In the genomic region with DNA sequence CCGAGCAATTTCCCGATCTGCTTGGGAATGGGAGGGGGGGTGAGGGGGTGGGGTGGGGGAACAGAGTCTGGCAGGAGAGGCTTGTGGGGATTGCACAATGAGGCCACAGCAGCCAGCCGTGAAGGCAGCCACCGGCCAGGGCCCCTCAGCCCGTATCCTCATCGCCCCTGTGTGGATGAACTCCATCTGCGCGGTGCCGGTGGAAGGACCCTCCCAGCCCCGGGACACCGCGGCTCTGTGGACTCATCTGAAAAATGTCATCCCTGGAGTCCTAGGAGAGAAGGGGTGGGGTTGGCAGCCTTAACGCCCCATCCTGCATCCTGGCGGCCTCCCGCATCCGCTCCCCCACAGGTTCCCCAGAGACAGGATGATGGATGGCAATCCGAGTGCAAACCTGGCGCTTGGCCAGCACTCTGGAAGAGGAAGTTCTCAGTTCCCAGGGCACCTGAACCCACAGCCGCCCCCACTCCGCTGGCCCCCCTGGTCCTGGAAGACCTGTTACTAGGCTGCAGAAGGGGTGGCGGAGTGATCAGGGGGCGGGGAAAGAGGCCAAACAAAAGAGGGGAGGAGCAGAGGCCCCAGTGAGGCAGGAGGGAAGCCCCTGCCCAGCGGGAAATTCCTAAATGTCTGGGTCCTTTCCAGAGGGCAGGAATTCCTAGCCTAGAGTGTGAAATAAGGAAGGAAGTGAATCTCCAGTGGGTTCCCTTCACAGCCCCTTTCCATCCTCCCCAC, we compare ENCODE assay signal across 8 cellular contexts. TPM values are rescaled to one million over a fixed set of nuclear protein-coding genes. Genes with fewer than 3 reads are reported as not detected.
DNase-seq lines count a peak whose midpoint lies in the region; ATAC-seq and TF ChIP-seq lines count a peak whose summit lies in the region.

No MANE protein-coding gene starts in this region.

- no peak for ATAC-seq in GM19452 (IDR thresholded peaks at IDR 0.05; ENCODE audit: unreplicated experiment)
- no peak for ATAC-seq in GM19035 (IDR thresholded peaks at IDR 0.05; ENCODE audit: unreplicated experiment)

- H3K27me3 ChIP-seq in esophagus (ENCODE audit: control insufficient read depth in 1 of 2, insufficient read depth in 2 of 2, low read length in 2 of 2) (no peaks in the 10 kb centered on the region), muscle layer of colon (ENCODE audit: control insufficient read depth in 1 of 2, insufficient read depth in 2 of 2, low read length in 2 of 2) (peaks cover 4 to 32% of the 10 kb centered on the region in 2 donors)
- H3K27me3 ChIP-seq in CD4-positive, alpha-beta memory T cell (ENCODE audit: insufficient read depth, low read length): peaks cover 6% of the 10 kb centered on the region

- CTCF ChIA-PET in CD4-positive, alpha-beta memory T cell (lab: Charles Lee; ENCODE audit: partially characterized antibody): no interaction called here

- no peak overlapping the region for H3K9ac ChIP-seq in muscle layer of colon (ENCODE audit: low read length)

- peak overlapping the region; percentile 36 for H3K4me3 ChIP-seq in AG10803 (ENCODE audit: low read length)
- H3K4me3 ChIP-seq in esophagus (ENCODE audit: low read depth in 1 of 2, low read length in 2 of 2): no peak overlapping the region
- peak overlapping the region; percentile 12 to 37 for H3K4me3 ChIP-seq in muscle layer of colon (ENCODE audit: low read depth in 1 of 2, low read length in 2 of 2)
- no peak overlapping the region for H3K4me3 ChIP-seq in CD4-positive, alpha-beta memory T cell (ENCODE audit: low read length in 2 of 2)

- DNase-seq in AG10803 (ENCODE audit: low read depth) (peak; percentile 70), HuH-7.5 (ENCODE audit: low spot score) (peak; percentile 69), OCI-M1 (lab: John Stamatoyannopoulos, UW) (peak; percentile 26)
- DNase-seq in CD4-positive, alpha-beta memory T cell: no peak

- peaks cover 0 to 2% of the 10 kb centered on the region in 2 donors for H3K9me3 ChIP-seq in esophagus (ENCODE audit: control insufficient read depth in 2 of 2, insufficient read depth in 1 of 2, low read depth in 1 of 2, low read length in 1 of 2)
- H3K9me3 ChIP-seq in muscle layer of colon (ENCODE audit: low read length): no peaks in the 10 kb centered on the region
- H3K9me3 ChIP-seq in CD4-positive, alpha-beta memory T cell (ENCODE audit: control insufficient read depth in 1 of 2, low read length in 2 of 2): no peaks in the 10 kb centered on the region

- H3K4me1 ChIP-seq in esophagus (ENCODE audit: control insufficient read depth in 2 of 2, insufficient read depth in 2 of 2, low read length in 1 of 2): peaks cover 26 to 42% of the 10 kb centered on the region in 2 donors
- peaks cover 17% of the 10 kb centered on the region for H3K4me1 ChIP-seq in muscle layer of colon (ENCODE audit: insufficient read depth, low read length)
- H3K4me1 ChIP-seq in CD4-positive, alpha-beta memory T cell (ENCODE audit: insufficient read depth, low read length): peaks cover 12% of the 10 kb centered on the region

- POLR2A ChIA-PET in CD4-positive, alpha-beta memory T cell (lab: Charles Lee; ENCODE audit: partially characterized antibody): no interaction called here

- H3K27ac Mint-ChIP-seq in CD4-positive, alpha-beta memory T cell: no peak overlapping the region

- peaks cover 17 to 25% of the 10 kb centered on the region in 2 donors for H3K27me3 Mint-ChIP-seq in CD4-positive, alpha-beta memory T cell

- 7 to 11% methylated on average over 23 of the region's 23 CpGs for WGBS in esophagus, 2 donors

- no peaks in the 10 kb centered on the region for H3K36me3 Mint-ChIP-seq in CD4-positive, alpha-beta memory T cell

- H3K9me3 Mint-ChIP-seq in CD4-positive, alpha-beta memory T cell: no peaks in the 10 kb centered on the region

- H3K36me3 ChIP-seq in esophagus (ENCODE audit: control insufficient read depth in 2 of 2, insufficient read depth in 2 of 2, low read length in 1 of 2) (peaks cover 0 to 3% of the 10 kb centered on the region in 2 donors), muscle layer of colon (ENCODE audit: insufficient read depth, low read length) (no peaks in the 10 kb centered on the region)
- no peaks in the 10 kb centered on the region for H3K36me3 ChIP-seq in CD4-positive, alpha-beta memory T cell (ENCODE audit: insufficient read depth, low read length)

- peak overlapping the region in 4 of 8 donors; percentile 4 to 29 (median 19) for H3K4me3 Mint-ChIP-seq in CD4-positive, alpha-beta memory T cell

- intact Hi-C loops in CD4-positive, alpha-beta memory T cell (cut with micrococcal nuclease): no loop called here

- peaks cover 1 to 6% (median 4%) of the 10 kb centered on the region in 4 donors for H3K4me1 Mint-ChIP-seq in CD4-positive, alpha-beta memory T cell

- H3K27ac ChIP-seq in esophagus (ENCODE audit: low read depth in 2 of 2, low read length in 1 of 2) (peak overlapping the region; percentile 85 to 92), muscle layer of colon (ENCODE audit: low read depth, low read length) (peak overlapping the region; percentile 1)
- H3K27ac ChIP-seq in CD4-positive, alpha-beta memory T cell (ENCODE audit: low read depth, low read length): no peak overlapping the region

- TF ChIP-seq CTCF in AG10803 (conservative IDR thresholded peaks at IDR 0.05; ENCODE audit: low read length): no peak

RNA-seq across cellular contexts. Expression of a gene that starts 1.2 kb away (rescaled TPM):
- 100 to 1,000 TPM in 1 of 2 donors, 10 to 100 TPM in 1; 93.7 to 219 TPM for polyA plus RNA-seq in esophagus
- 1 to 10 TPM; 5.1 to 5.8 TPM for total RNA-seq in CD4-positive, alpha-beta memory T cell
- not detected for polyA plus RNA-seq in CD4-positive, alpha-beta memory T cell

RNA-seq across cellular contexts. Expression of a gene that starts 27.5 kb away (rescaled TPM):
- under 1 TPM; 0.52 to 0.67 TPM for polyA plus RNA-seq in esophagus
- not detected for total RNA-seq in CD4-positive, alpha-beta memory T cell
- polyA plus RNA-seq in CD4-positive, alpha-beta memory T cell: not detected

RNA-seq across cellular contexts. Expression of a gene that starts 38.0 kb away (rescaled TPM):
- not detected for polyA plus RNA-seq in esophagus
- not detected for total RNA-seq in CD4-positive, alpha-beta memory T cell
- polyA plus RNA-seq in CD4-positive, alpha-beta memory T cell: not detected

Comparison
In these comparisons a context has a peak if more than half of its experiments do, and no peak if none do; other contexts are left out.
1. DNase-seq: peak in AG10803 (single experiment), HuH-7.5 (single experiment) and OCI-M1 (single experiment); none in CD4-positive, alpha-beta memory T cell (0 of 5).
2. H3K4me3 ChIP-seq: peak in AG10803 (single experiment) and muscle layer of colon (2 of 2); none in esophagus (0 of 2) and CD4-positive, alpha-beta memory T cell (0 of 2).
3. RNA of a gene that starts 1.2 kb away (polyA plus RNA-seq): 93.7 to 219 TPM in esophagus; not detected in CD4-positive, alpha-beta memory T cell; every median in the first group is over 10 times any median in the second.